In the genomic region with DNA sequence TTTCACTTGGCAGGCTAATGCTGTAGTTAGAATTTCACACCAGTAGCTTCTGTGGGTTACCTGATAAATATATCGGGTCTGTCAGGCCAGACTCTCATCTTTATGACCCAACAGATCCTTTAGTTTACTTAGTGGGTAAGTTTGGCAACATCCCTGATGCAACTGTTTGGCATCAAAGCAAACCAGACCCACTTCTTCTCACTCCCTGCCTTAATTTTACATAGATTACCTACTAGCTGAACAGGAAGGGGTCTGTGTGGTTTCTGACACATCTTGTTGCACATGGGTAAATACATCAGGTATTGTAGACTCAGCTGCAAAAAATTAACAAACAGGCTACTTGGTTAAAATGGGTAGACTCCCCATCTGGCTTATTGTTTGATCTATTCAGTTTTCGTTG, we compare ENCODE assay signal across 1 cellular context.
TF ChIP-seq lines count a peak whose summit lies in the region.

No MANE protein-coding gene starts in this region.

TF ChIP-seq in K562, 482 proteins besides CTCF, POLR2A, EP300 and RAD21:
- TF ChIP-seq CBFA2T3 (IDR thresholded peaks at IDR 0.05) (peak; percentile 28), ZNF668 (CRISPR knock-in tag; IDR thresholded peaks at IDR 0.05) (no peak)
